Comparison of ENCODE assay signal across 8 cellular contexts in genomic region chr12:22046968-22047390, GRCh38. TPM values are rescaled to one million over a fixed set of nuclear protein-coding genes. Genes with fewer than 3 reads are reported as not detected.
DNase-seq lines count a peak whose midpoint lies in the region; ATAC-seq and TF ChIP-seq lines count a peak whose summit lies in the region.

No MANE protein-coding gene starts in this region.

- H3K4me3 Mint-ChIP-seq in Calu3 (ENCODE audit: low read depth, unreplicated experiment) (peak overlapping the region; percentile 87), nephron (peak overlapping the region; percentile 95 to 99 (median 97))

- H2AFZ ChIP-seq in Karpas-422 (ENCODE audit: low read length) = peak overlapping the region; percentile 91; the same call in 1 of the 2 replicates

- H3K4me3 ChIP-seq in Karpas-422 (ENCODE audit: low read length) = peak overlapping the region; percentile 89
- H3K4me3 ChIP-seq in colonic mucosa = peak overlapping the region; percentile 98

- peaks cover 59% of the 10 kb centered on the region for H3K79me2 ChIP-seq in Karpas-422 (ENCODE audit: low read length)

- H3K27me3 Mint-ChIP-seq in Calu3 (ENCODE audit: unreplicated experiment) (no peaks in the 10 kb centered on the region), nephron (ENCODE audit: low read depth) (no peaks in the 10 kb centered on the region)

- H3K4me1 Mint-ChIP-seq in Calu3 (ENCODE audit: low read depth, unreplicated experiment) = peaks cover 28% of the 10 kb centered on the region
- peaks cover 30% of the 10 kb centered on the region for H3K4me1 Mint-ChIP-seq in nephron

- H3K9me3 Mint-ChIP-seq in Calu3 (ENCODE audit: low read depth, unreplicated experiment) = no peaks in the 10 kb centered on the region
- no peaks in the 10 kb centered on the region for H3K9me3 Mint-ChIP-seq in nephron

- intact Hi-C loops in Calu3 (cut with micrococcal nuclease; ENCODE audit: unreplicated experiment) (no loop called here), colonic mucosa (cut with DNase I) (no loop called here)

- TF ChIP-seq CTCF in Calu3 (IDR thresholded peaks at IDR 0.05; ENCODE audit: unreplicated experiment) (no peak), colonic mucosa (IDR thresholded peaks at IDR 0.05) (no peak), nephron (IDR thresholded peaks at IDR 0.05; ENCODE audit: unreplicated experiment in 3 of 3) (no peak)

- H3K9me2 ChIP-seq in Karpas-422 (replicated peaks; ENCODE audit: insufficient read depth, low read length) = no peaks in the 10 kb centered on the region

- H3K4me2 ChIP-seq in Karpas-422 (ENCODE audit: low read depth, low read length, poor library complexity, severe bottlenecking) = peak overlapping the region; percentile 97

- H4K20me1 ChIP-seq in Karpas-422 (ENCODE audit: insufficient read depth, low read depth, low read length) = 0 out of 2 replicates have a peak, but pooled peaks cover 5% of the 10 kb centered on the region

- H3K36me3 ChIP-seq in Karpas-422 (ENCODE audit: insufficient read depth, low read length) (peaks cover 7% of the 10 kb centered on the region), colonic mucosa (no peaks in the 10 kb centered on the region)

- H3K36me3 Mint-ChIP-seq in Calu3 (ENCODE audit: insufficient read depth, unreplicated experiment) (peaks cover 15% of the 10 kb centered on the region), nephron (ENCODE audit: low read depth) (peaks cover 14% of the 10 kb centered on the region)

- CTCF ChIA-PET in Calu3 (lab: Charles Lee) = interaction anchor here (1.0 kb wide), 1 partner anchor 396 kb away, joined by 7 read pairs; no protein-coding TSS in a partner anchor

- DNase-seq in Calu3 (no peak), Karpas-422 (no peak), colonic mucosa (no peak), occipital lobe (lab: John Stamatoyannopoulos, UW) (no peak), AG20443 (ENCODE audit: low spot score) (no peak), OCI-M1 (lab: John Stamatoyannopoulos, UW) (no peak)

- peaks cover 12% of the 10 kb centered on the region for H3K4me1 ChIP-seq in Karpas-422 (ENCODE audit: low read length)
- H3K4me1 ChIP-seq in colonic mucosa = peaks cover 13% of the 10 kb centered on the region

- peak overlapping the region; percentile 60; the same call in 1 of the 2 replicates for H3K27ac ChIP-seq in Karpas-422 (ENCODE audit: low read length)
- peak overlapping the region; percentile 99 for H3K27ac ChIP-seq in colonic mucosa

- BruUV-seq in Calu3 (replicated peaks; lab: Mats Ljungman, UMichigan) = no TSS peak

- no peaks in the 10 kb centered on the region for H3K27me3 ChIP-seq in Karpas-422 (ENCODE audit: low read length)
- no peaks in the 10 kb centered on the region for H3K27me3 ChIP-seq in colonic mucosa

- ATAC-seq in HG03439 (IDR thresholded peaks at IDR 0.05; ENCODE audit: unreplicated experiment) = no peak

- H3K9me3 ChIP-seq in Karpas-422 (ENCODE audit: low read length) = no peaks in the 10 kb centered on the region
- no peaks in the 10 kb centered on the region for H3K9me3 ChIP-seq in colonic mucosa

- H3K9ac ChIP-seq in Karpas-422 (ENCODE audit: low read length) (peak overlapping the region; percentile 99), colonic mucosa (ENCODE audit: low read depth in 2 of 2, low read length in 2 of 2) (peak overlapping the region; percentile 96 to 99)

- H3K27ac Mint-ChIP-seq in Calu3 (ENCODE audit: unreplicated experiment) (peak overlapping the region; percentile 80), nephron (peak overlapping the region; percentile 75 to 96 (median 92))

RNA-seq across cellular contexts. Expression of gene CMAS, which starts 1.0 kb away (rescaled TPM):
- 35.6 and 40.1 TPM in 2 replicates for total RNA-seq in Calu3 (2022)
- total RNA-seq in Karpas-422 (2014; rRNA removed; shearing (Covaris generic); ENCODE audit: low replicate concordance) = 34.0 and 35.8 TPM in 2 replicates
- 100 to 1,000 TPM; 126 to 189 TPM for total RNA-seq in colonic mucosa
- 41.6 TPM for total RNA-seq in occipital lobe
